ENCODE assay signal across 8 cellular contexts in genomic region chr10:101903827-101904520, GRCh38.
DNase-seq lines count a peak whose midpoint lies in the region; ATAC-seq and TF ChIP-seq lines count a peak whose summit lies in the region.

No MANE protein-coding gene starts in this region.

- peak; percentile 6 for DNase-seq in stimulated activated CD4-positive, alpha-beta T cell treated with anti-CD3 and anti-CD28 coated beads, Interleukin-1b, Interleukin-23, amount 100 ng/mL, for 48 hours
- DNase-seq in stimulated activated CD4-positive, alpha-beta T cell treated with anti-CD3 and anti-CD28 coated beads, Interleukin-2, amount 100 ng/mL, for 48 hours: no peak
- DNase-seq in NCI-H345 treated with DMSO at 0.1 percent for 48 hours (lab: John Stamatoyannopoulos, UW; ENCODE audit: unreplicated experiment) (peak; percentile 85), naive B cell (peak; percentile 69), SW 1271 (lab: John Stamatoyannopoulos, UW) (no peak), foreskin keratinocyte (no peak)
- no peak for DNase-seq in activated T-cell treated with anti-CD3 and anti-CD28 coated beads, Interleukin-2, amount 50 U/mL, for 1 hour

- no peaks in the 10 kb centered on the region for H3K4me1 ChIP-seq in foreskin keratinocyte

- ATAC-seq in HG02943 (IDR thresholded peaks at IDR 0.05; ENCODE audit: low read depth, unreplicated experiment) (peak; percentile 66), naive B cell (ENCODE audit: low read depth in 2 of 2) (peak; percentile 77 to 82), foreskin keratinocyte (no peak)

- TF ChIP-seq CTCF in foreskin keratinocyte (conservative IDR thresholded peaks at IDR 0.05): no peak

- peak overlapping the region; percentile 69 to 98 (median 95) for H3K27ac Mint-ChIP-seq in naive B cell

- H3K36me3 Mint-ChIP-seq in naive B cell: peaks cover 0 to 5% of the 10 kb centered on the region in 2 donors

- H3K4me3 Mint-ChIP-seq in naive B cell: peak overlapping the region; percentile 25 to 79 (median 70)

- H3K4me1 Mint-ChIP-seq in naive B cell: peaks cover 61 to 87% (median 76%) of the 10 kb centered on the region in 3 donors

- H3K9me3 Mint-ChIP-seq in naive B cell: no peaks in the 10 kb centered on the region

- no peaks in the 10 kb centered on the region for H3K27me3 Mint-ChIP-seq in naive B cell

- H3K27ac ChIP-seq in foreskin keratinocyte: no peak overlapping the region

- no peaks in the 10 kb centered on the region for H3K27me3 ChIP-seq in foreskin keratinocyte

Comparison
In these comparisons a context has a peak if more than half of its experiments do, and no peak if none do; other contexts are left out.
1. DNase-seq: peak in stimulated activated CD4-positive, alpha-beta T cell treated with anti-CD3 and anti-CD28 coated beads, Interleukin-1b, Interleukin-23, amount 100 ng/mL, for 48 hours (single experiment), NCI-H345 treated with DMSO at 0.1 percent for 48 hours (single experiment) and naive B cell (single experiment); none in stimulated activated CD4-positive, alpha-beta T cell treated with anti-CD3 and anti-CD28 coated beads, Interleukin-2, amount 100 ng/mL, for 48 hours (0 of 2), SW 1271 (0 of 2), activated T-cell treated with anti-CD3 and anti-CD28 coated beads, Interleukin-2, amount 50 U/mL, for 1 hour (single experiment) and foreskin keratinocyte (0 of 2).